Comparison of ENCODE assay signal across 8 cellular contexts in genomic region chr6:15491255-15491985, GRCh38.
A peak's percentile ranks its signal among the peaks of the same experiment; 100 is the strongest.
DNase-seq lines count a peak whose midpoint lies in the region; ATAC-seq, FAIRE-seq and TF ChIP-seq lines count a peak whose summit lies in the region.

No MANE protein-coding gene starts in this region.

- H3K36me3 Mint-ChIP-seq in activated CD8-positive, alpha-beta T cell treated with anti-CD3 and anti-CD28 coated beads for 36 hours (ENCODE audit: low read depth): peaks cover 49% of the 10 kb centered on the region

- H3K4me3 ChIP-seq in AG04450 (ENCODE audit: low read depth, low read length) (no peak overlapping the region), lung (no peak overlapping the region)

- POLR2A ChIA-PET in AG04450 (lab: Yijun Ruan, JAX): no interaction called here
- POLR2A ChIA-PET in activated CD8-positive, alpha-beta T cell treated with anti-CD3 and anti-CD28 coated beads for 36 hours (lab: Charles Lee): interaction anchor here (0.7 kb wide), 1 partner anchor 235 kb away, joined by 4 read pairs; no protein-coding TSS in a partner anchor

- H3K27me3 Mint-ChIP-seq in activated CD8-positive, alpha-beta T cell treated with anti-CD3 and anti-CD28 coated beads for 36 hours: no peaks in the 10 kb centered on the region

- H3K36me3 ChIP-seq in lung (ENCODE audit: control insufficient read depth in 2 of 2, insufficient read depth in 2 of 2, low read length in 2 of 2): peaks cover 4 to 24% of the 10 kb centered on the region in 2 donors

- peaks cover 0 to 4% of the 10 kb centered on the region in 2 donors for H3K4me1 ChIP-seq in lung (ENCODE audit: control insufficient read depth in 2 of 2, insufficient read depth in 2 of 2, low read length in 2 of 2)

- ATAC-seq in activated CD8-positive, alpha-beta T cell treated with anti-CD3 and anti-CD28 coated beads for 36 hours: peak; percentile 84
- ATAC-seq in lung (ENCODE audit: insufficient read depth, low FRiP score): peak; percentile 69
- ATAC-seq in GM18873 (IDR thresholded peaks at IDR 0.05; ENCODE audit: low FRiP score, unreplicated experiment): no peak

- intact Hi-C loops in activated CD8-positive, alpha-beta T cell treated with anti-CD3 and anti-CD28 coated beads for 36 hours (cut with micrococcal nuclease): no loop called here

- H3K27me3 ChIP-seq in AG04450 (ENCODE audit: control insufficient read depth, insufficient read depth, low read length) (no peaks in the 10 kb centered on the region), lung (ENCODE audit: control insufficient read depth, insufficient read depth) (no peaks in the 10 kb centered on the region)

- peak overlapping the region; percentile 76 for H3K27ac Mint-ChIP-seq in activated CD8-positive, alpha-beta T cell treated with anti-CD3 and anti-CD28 coated beads for 36 hours

- H3K4me1 Mint-ChIP-seq in activated CD8-positive, alpha-beta T cell treated with anti-CD3 and anti-CD28 coated beads for 36 hours (ENCODE audit: low read depth): peaks cover 41% of the 10 kb centered on the region

- H3K27ac ChIP-seq in AG04450 (ENCODE audit: low read depth, low read length) (no peak overlapping the region), lung (ENCODE audit: low read depth in 1 of 2, low read length in 1 of 2) (no peak overlapping the region)

- H3K9me3 ChIP-seq in AG04450 (ENCODE audit: control insufficient read depth, insufficient read depth, low read length): peaks cover under 1% of the 10 kb centered on the region; the same call in 1 of the 2 replicates
- no peaks in the 10 kb centered on the region for H3K9me3 ChIP-seq in lung (ENCODE audit: control insufficient read depth in 2 of 2, insufficient read depth in 1 of 2, low read length in 1 of 2)

- H3K4me3 Mint-ChIP-seq in activated CD8-positive, alpha-beta T cell treated with anti-CD3 and anti-CD28 coated beads for 36 hours: peak overlapping the region; percentile 16

- CTCF ChIA-PET in AG04450 (lab: Charles Lee): interaction anchor here (0.6 to 1.2 kb wide), 2 partner anchors 15 to 1369 kb away, joined by 3 to 4 read pairs; no protein-coding TSS in a partner anchor
- CTCF ChIA-PET in activated CD8-positive, alpha-beta T cell treated with anti-CD3 and anti-CD28 coated beads for 36 hours (lab: Charles Lee): interaction anchor here (0.9 to 1.2 kb wide), 3 partner anchors 10 to 133 kb away, joined by 3 to 9 read pairs (median 6); no protein-coding TSS in a partner anchor

- FAIRE-seq in GM18507 (lab: Jason Lieb, UNC): peak; percentile 87

- no peaks in the 10 kb centered on the region for H3K9me3 Mint-ChIP-seq in activated CD8-positive, alpha-beta T cell treated with anti-CD3 and anti-CD28 coated beads for 36 hours

- WGBS in lung, 2 donors: 22% methylated on average over 9 of the region's 9 CpGs

- DNase-seq in AG04450 (ENCODE audit: low read depth, low spot score): peak; percentile 52
- DNase-seq in GM18507 (ENCODE audit: extremely low spot score, insufficient read length, low read depth): peak; percentile 18
- DNase-seq in NCI-H460 (ENCODE audit: extremely low read depth, low read depth): peak; percentile 36
- DNase-seq in activated CD8-positive, alpha-beta T cell treated with anti-CD3 and anti-CD28 coated beads for 36 hours: peak; percentile 81
- DNase-seq in dermis microvascular lymphatic vessel endothelial cell (ENCODE audit: low read depth in 2 of 2): peak; percentile 47 to 63
- peak; percentile 65 for DNase-seq in lung (ENCODE audit: low spot score)
- DNase-seq in stimulated activated CD8-positive, alpha-beta memory T cell treated with anti-CD3 and anti-CD28 coated beads, Interleukin-15, amount 100 ng/mL, for 1 hour (ENCODE audit: low read depth): peak; percentile 46

- TF ChIP-seq CTCF in AG04450 (IDR thresholded peaks at IDR 0.05; ENCODE audit: low read depth, low read length) (peak; percentile 98), lung (IDR thresholded peaks at IDR 0.05; ENCODE audit: control extremely low read depth, extremely low read depth) (peak; percentile 86)
- TF ChIP-seq CTCF in activated CD8-positive, alpha-beta T cell treated with anti-CD3 and anti-CD28 coated beads for 36 hours (IDR thresholded peaks at IDR 0.05): peak; percentile 95

Comparison
In these comparisons a context has a peak if more than half of its experiments do, and no peak if none do; other contexts are left out.
1. DNase-seq: peak in every context shown above with its lines; median percentile 81 in activated CD8-positive, alpha-beta T cell treated with anti-CD3 and anti-CD28 coated beads for 36 hours; 65 in lung; 55 in dermis microvascular lymphatic vessel endothelial cell; 52 in AG04450; 46 in stimulated activated CD8-positive, alpha-beta memory T cell treated with anti-CD3 and anti-CD28 coated beads, Interleukin-15, amount 100 ng/mL, for 1 hour; 36 in NCI-H460; 18 in GM18507.